Comparison of ENCODE assay signal across 16 cellular contexts in genomic region chr17:81727324-81728031, GRCh38. TPM values are rescaled to one million over a fixed set of nuclear protein-coding genes. Genes with fewer than 3 reads are reported as not detected.
DNase-seq lines count a peak whose midpoint lies in the region; ATAC-seq and TF ChIP-seq lines count a peak whose summit lies in the region.
"Had no signal": no experiment of that assay in that cellular context is flagged by ENCODE, and none has a peak within 500 bp of the region (broad histone marks: within the 10 kb centered on the region; RNA-seq: fewer than 3 reads in every experiment).

No MANE protein-coding gene starts in this region.

- no peak for TF ChIP-seq CTCF in LNCaP clone FGC (IDR thresholded peaks at IDR 0.05; ENCODE audit: control insufficient read depth, extremely low read depth, insufficient read depth)
- no peak for TF ChIP-seq CTCF in endodermal cell (conservative IDR thresholded peaks at IDR 0.05)
- TF ChIP-seq CTCF in prostate gland (IDR thresholded peaks at IDR 0.05): peak in 1 of 4 experiments; percentile 20

- DNase-seq in LNCaP clone FGC (ENCODE audit: low read depth) (peak; percentile 92), NCI-H345 treated with DMSO at 0.1 percent for 48 hours (lab: John Stamatoyannopoulos, UW; ENCODE audit: unreplicated experiment) (peak; percentile 79), endodermal cell (peak; percentile 61), prostate gland (ENCODE audit: low spot score) (peak; percentile 79), GM23248 (no peak)
- DNase-seq: activated CD4-positive, alpha-beta T cell treated with anti-CD3 and anti-CD28 coated beads, Interleukin-2, amount 50 U/mL, for 48 hours; amygdala; foreskin keratinocyte; left lung; MM.1S; naive B cell; NCI-H446 treated with DMSO at 0.1 percent for 48 hours had no signal

- no peaks in the 10 kb centered on the region for H3K4me1 ChIP-seq in endodermal cell (ENCODE audit: control insufficient read depth, insufficient read depth, low read length)
- peaks cover 6% of the 10 kb centered on the region for H3K4me1 ChIP-seq in prostate gland (replicated peaks)
- peaks cover 6% of the 10 kb centered on the region for H3K4me1 ChIP-seq in GM23248 (ENCODE audit: insufficient read depth)
- H3K4me1 ChIP-seq: foreskin keratinocyte had no signal

- no peaks in the 10 kb centered on the region for H4K20me1 ChIP-seq in GM23248 (ENCODE audit: insufficient read depth)

- no peaks in the 10 kb centered on the region; the same call in 1 of the 2 replicates for H3F3A ChIP-seq in GM23248 (ENCODE audit: insufficient read depth)

- no peaks in the 10 kb centered on the region for H3K9me3 Mint-ChIP-seq in endodermal cell
- H3K9me3 Mint-ChIP-seq: activated T-helper 2 cell treated with anti-CD3 and anti-CD28 coated beads, Interferon-gamma antibody, Interleukin-2, Interleukin-4, amounts not matched to agents 10 μg/mL and 5 μg/mL and 100 μg/mL, durations not matched to agents 14 hours and 24 hours and 36 hours; GM23338 had no signal

- WGBS in endodermal cell (ENCODE audit: insufficient coverage in 1 of 2, insufficient read length in 1 of 2), 2 experiments: 93 to 96% methylated on average over 16 to 23 of the region's 23 CpGs
- WGBS in prostate gland: 48% methylated on average over 23 of the region's 23 CpGs
- 81 to 83% methylated on average over 22 to 23 of the region's 23 CpGs for WGBS in GM23248 (ENCODE audit: low coverage in 1 of 2, low lambda C conversion rate in 2 of 2, missing lambda C conversion rate in 2 of 2), 2 experiments

- H3K9me3 ChIP-seq in endodermal cell (ENCODE audit: control insufficient read depth, low read length) (no peaks in the 10 kb centered on the region), prostate gland (no peaks in the 10 kb centered on the region), GM23248 (ENCODE audit: low read depth) (no peaks in the 10 kb centered on the region)
- H3K9me3 ChIP-seq: left lung had no signal

- no peak for ATAC-seq in GM18517 (IDR thresholded peaks at IDR 0.05; ENCODE audit: unreplicated experiment)
- no peak for ATAC-seq in HG02798 (IDR thresholded peaks at IDR 0.05; ENCODE audit: poor library complexity, unreplicated experiment)
- ATAC-seq: foreskin keratinocyte, GM23338, left lung had no signal

- H3K4me1 Mint-ChIP-seq in endodermal cell: peaks cover 6% of the 10 kb centered on the region
- H3K4me1 Mint-ChIP-seq: naive B cell had no signal

- H3K27ac ChIP-seq in endodermal cell (ENCODE audit: low read depth, low read length) (no peak overlapping the region), prostate gland (peak overlapping the region; percentile 80 to 86), GM23248 (no peak overlapping the region)
- H3K27ac ChIP-seq: foreskin keratinocyte, left lung had no signal

- H3K4me3 ChIP-seq in LNCaP clone FGC (ENCODE audit: low read depth, low read length) (peak overlapping the region; percentile 8; the same call in 1 of the 2 replicates), endodermal cell (ENCODE audit: low read length) (no peak overlapping the region), prostate gland (no peak overlapping the region), GM23248 (no peak overlapping the region)
- H3K4me3 ChIP-seq: GM23338, left lung had no signal

- in situ Hi-C loops in GM23248 (cut with MboI): no loop called here

- H3K79me2 ChIP-seq in GM23248 (ENCODE audit: insufficient read depth): no peaks in the 10 kb centered on the region

- intact Hi-C loops in prostate gland (cut with DNase I): no loop called here

- no peaks in the 10 kb centered on the region for H3K27me3 ChIP-seq in endodermal cell (ENCODE audit: control insufficient read depth, insufficient read depth, low read length, poor library complexity, severe bottlenecking)
- no peaks in the 10 kb centered on the region for H3K27me3 ChIP-seq in prostate gland (replicated peaks; ENCODE audit: insufficient read depth)
- 0 out of 2 replicates have a peak, but pooled peaks cover 4% of the 10 kb centered on the region for H3K27me3 ChIP-seq in GM23248 (replicated peaks; ENCODE audit: insufficient read depth)

- H3K4me2 ChIP-seq in GM23248 (ENCODE audit: unreplicated experiment): no peak overlapping the region
- H3K4me2 ChIP-seq: GM23338 had no signal

- no peaks in the 10 kb centered on the region for H3K27me3 Mint-ChIP-seq in endodermal cell (ENCODE audit: insufficient read depth)

- no peak overlapping the region for H3K27ac Mint-ChIP-seq in endodermal cell
- H3K27ac Mint-ChIP-seq: activated T-helper 2 cell treated with anti-CD3 and anti-CD28 coated beads, Interferon-gamma antibody, Interleukin-2, Interleukin-4, amounts not matched to agents 10 μg/mL and 5 μg/mL and 100 μg/mL, durations not matched to agents 14 hours and 24 hours and 36 hours; GM23338; naive B cell had no signal

- no peak overlapping the region for H2AFZ ChIP-seq in GM23248
- H2AFZ ChIP-seq: GM23338 had no signal

- peak; percentile 25 for TF ChIP-seq POLR2A in prostate gland (IDR thresholded peaks at IDR 0.05)

- H3K36me3 ChIP-seq in endodermal cell (ENCODE audit: control insufficient read depth, insufficient read depth, low read length): no peaks in the 10 kb centered on the region
- H3K36me3 ChIP-seq in prostate gland: no peaks in the 10 kb centered on the region
- no peaks in the 10 kb centered on the region for H3K36me3 ChIP-seq in GM23248 (ENCODE audit: low read depth)
- H3K36me3 ChIP-seq: left lung had no signal

- H3K9ac ChIP-seq in endodermal cell (ENCODE audit: extremely low read depth, low read length, poor library complexity, severe bottlenecking): no peak overlapping the region
- no peak overlapping the region for H3K9ac ChIP-seq in GM23248

- H3K9me2 ChIP-seq in GM23248 (ENCODE audit: insufficient read depth): no peaks in the 10 kb centered on the region

- no peaks in the 10 kb centered on the region for H3K36me3 Mint-ChIP-seq in endodermal cell (ENCODE audit: low read depth)
- H3K36me3 Mint-ChIP-seq: naive B cell had no signal

- H3K4me3 Mint-ChIP-seq in endodermal cell: no peak overlapping the region
- H3K4me3 Mint-ChIP-seq: GM23338, naive B cell had no signal

RNA-seq across cellular contexts. Expression of gene SLC25A10, which starts 15.4 kb away (rescaled TPM):
- total RNA-seq in endodermal cell (10 to 100 TPM; 24.8 to 37.6 TPM), prostate gland (10 to 100 TPM; 39.1 to 39.4 TPM)
- polyA plus RNA-seq in endodermal cell (2013, experiment 1 of 2): 13.3 TPM
- polyA plus RNA-seq in endodermal cell (2013, experiment 2 of 2): 12.0 TPM
- 10.9 and 16.9 TPM in 2 replicates for total RNA-seq in GM23248 (2014; rRNA removed; shearing (Covaris generic))
- 11.0 and 12.5 TPM in 2 replicates for polyA plus RNA-seq in GM23248 (2016; fragmentation: Nextera tagmentation; extraction: Ambion mirVana)

RNA-seq across cellular contexts. Expression of gene MRPL12, which starts 24.3 kb away (rescaled TPM):
- total RNA-seq in endodermal cell (100 to 1,000 TPM in 1 of 2 donors, 10 to 100 TPM in 1; 99.4 to 105 TPM), prostate gland (10 to 100 TPM; 53.4 to 63.5 TPM)
- polyA plus RNA-seq in endodermal cell (2013, experiment 1 of 2): 71.3 TPM
- polyA plus RNA-seq in endodermal cell (2013, experiment 2 of 2): 64.8 TPM
- 4.3 and 4.9 TPM in 2 replicates for total RNA-seq in GM23248 (2014; rRNA removed; shearing (Covaris generic))
- 76.3 and 78.5 TPM in 2 replicates for polyA plus RNA-seq in GM23248 (2016; fragmentation: Nextera tagmentation; extraction: Ambion mirVana)

RNA-seq across cellular contexts. Expression of gene HGS, which starts 43.7 kb away (rescaled TPM):
- total RNA-seq in endodermal cell (100 to 1,000 TPM; 114 to 130 TPM), prostate gland (100 to 1,000 TPM; 102 to 167 TPM)
- polyA plus RNA-seq in endodermal cell (2013, experiment 1 of 2): 127 TPM
- polyA plus RNA-seq in endodermal cell (2013, experiment 2 of 2): 107 TPM
- 161 and 166 TPM in 2 replicates for total RNA-seq in GM23248 (2014; rRNA removed; shearing (Covaris generic))
- polyA plus RNA-seq in GM23248 (2016; fragmentation: Nextera tagmentation; extraction: Ambion mirVana): 106 and 110 TPM in 2 replicates

RNA-seq across cellular contexts. Expression of gene ARL16, which starts 43.9 kb away (rescaled TPM):
- total RNA-seq in endodermal cell: 10 to 100 TPM; 41.2 to 47.8 TPM
- 51.0 TPM for polyA plus RNA-seq in endodermal cell (2013, experiment 1 of 2)
- polyA plus RNA-seq in endodermal cell (2013, experiment 2 of 2): 46.8 TPM
- total RNA-seq in prostate gland: 10 to 100 TPM; 27.9 to 49.5 TPM
- 37.6 and 45.6 TPM in 2 replicates for total RNA-seq in GM23248 (2014; rRNA removed; shearing (Covaris generic))
- polyA plus RNA-seq in GM23248 (2016; fragmentation: Nextera tagmentation; extraction: Ambion mirVana): 70.8 and 72.8 TPM in 2 replicates

Comparison
In these comparisons a context has a peak if more than half of its experiments do, and no peak if none do; other contexts are left out.
1. H3K27ac ChIP-seq: peak in prostate gland (2 of 2); none in endodermal cell (single experiment) and GM23248 (single experiment).